ENCODE assay signal across 14 cellular contexts in the genomic region with DNA sequence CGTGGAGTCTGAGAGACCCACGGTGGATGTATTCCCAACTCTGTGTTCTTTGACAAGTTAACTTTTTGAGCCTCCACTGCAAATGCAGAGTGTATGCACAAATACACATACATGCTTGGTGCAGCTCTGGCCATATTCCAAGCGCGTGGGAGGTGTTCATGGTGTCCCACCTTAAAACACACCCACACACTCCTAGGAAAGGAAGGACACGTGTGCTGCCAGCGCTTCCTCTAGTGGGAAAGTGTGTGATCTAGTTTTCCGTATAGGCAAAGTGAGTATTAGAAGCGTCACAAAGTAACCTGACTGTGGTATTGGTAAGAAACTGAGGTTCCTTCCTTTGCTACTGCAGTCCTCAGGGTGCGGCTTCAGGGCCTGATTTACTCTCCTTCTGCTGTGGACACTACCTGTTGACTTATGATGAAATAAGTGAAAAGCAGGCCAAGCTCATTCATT. TPM values are rescaled to one million over a fixed set of nuclear protein-coding genes. Genes with fewer than 3 reads are reported as not detected.
DNase-seq lines count a peak whose midpoint lies in the region; ATAC-seq lines count a peak whose summit lies in the region.
"Had no signal": no experiment of that assay in that cellular context is flagged by ENCODE, and none has a peak within 500 bp of the region (broad histone marks: within the 10 kb centered on the region; RNA-seq: fewer than 3 reads in every experiment).

No MANE protein-coding gene starts in this region.

- no peak overlapping the region for H3K4me3 ChIP-seq in effector memory CD4-positive, alpha-beta T cell (ENCODE audit: insufficient read depth, low read depth, low read length, poor library complexity, severe bottlenecking)
- H3K4me3 ChIP-seq: breast epithelium, vagina had no signal

- H3K27me3 Mint-ChIP-seq in activated CD4-positive, alpha-beta memory T cell treated with anti-CD3 and anti-CD28 coated beads for 36 hours = no peaks in the 10 kb centered on the region
- H3K27me3 Mint-ChIP-seq: stimulated activated memory B cell treated with anti-CD40 and anti-IgM and Interleukin-4, amounts not matched to agents 10 μg/mL and 1 μg/mL and 100 μg/mL, for 72 hours had no signal

- peak; percentile 69 for DNase-seq in activated effector memory CD4-positive, alpha-beta T cell treated with anti-CD3 and anti-CD28 coated beads, Interleukin-2, amount 50 U/mL, for 16 hours
- no peak for DNase-seq in activated effector memory CD4-positive, alpha-beta T cell treated with Interleukin-2 at 50 U/mL for 16 hours
- peak; percentile 44 for DNase-seq in activated CD4-positive, alpha-beta memory T cell treated with anti-CD3 and anti-CD28 coated beads for 36 hours
- DNase-seq in effector memory CD4-positive, alpha-beta T cell = no peak
- DNase-seq in stimulated activated naive CD4-positive, alpha-beta T cell treated with Interleukin-2 at 50 U/mL for 16 hours (lab: John Stamatoyannopoulos, UW) = peak; percentile 17
- DNase-seq in islet precursor cell (no peak), substantia nigra (lab: John Stamatoyannopoulos, UW) (no peak)
- DNase-seq: NCI-H2081, NCI-H526 treated with DMSO at 0.1 percent for 48 hours, occipital lobe had no signal

- H3K36me3 ChIP-seq in effector memory CD4-positive, alpha-beta T cell (ENCODE audit: control insufficient read depth, insufficient read depth, low read length) = no peaks in the 10 kb centered on the region
- H3K36me3 ChIP-seq: breast epithelium had no signal

- H3K9me3 Mint-ChIP-seq in activated CD4-positive, alpha-beta memory T cell treated with anti-CD3 and anti-CD28 coated beads for 36 hours = peaks cover 14% of the 10 kb centered on the region

- intact Hi-C loops in activated CD4-positive, alpha-beta memory T cell treated with anti-CD3 and anti-CD28 coated beads for 36 hours (cut with micrococcal nuclease) = loop anchor here (1.0 to 10.0 kb wide), 4 partner anchors 7 to 536 kb away; partner anchors contain the start of genes RNASET2 and SFT2D1

- peaks cover 12% of the 10 kb centered on the region for H3K36me3 Mint-ChIP-seq in activated CD4-positive, alpha-beta memory T cell treated with anti-CD3 and anti-CD28 coated beads for 36 hours

- peak overlapping the region; percentile 58 for H3K27ac ChIP-seq in effector memory CD4-positive, alpha-beta T cell (ENCODE audit: insufficient read depth, low read length, poor library complexity, severe bottlenecking)
- H3K27ac ChIP-seq in substantia nigra (ENCODE audit: low read depth, low read length, poor library complexity, severe bottlenecking) = no peak overlapping the region
- H3K27ac ChIP-seq: breast epithelium, vagina had no signal

- H3K9me3 ChIP-seq in effector memory CD4-positive, alpha-beta T cell (ENCODE audit: control insufficient read depth, low read length) = no peaks in the 10 kb centered on the region
- H3K9me3 ChIP-seq: breast epithelium, vagina had no signal

- CTCF ChIA-PET in activated CD4-positive, alpha-beta memory T cell treated with anti-CD3 and anti-CD28 coated beads for 36 hours (lab: Charles Lee) = interaction anchor here (1.1 kb wide), 1 partner anchor 18 kb away, joined by 3 read pairs; no protein-coding TSS in a partner anchor

- H3K4me1 Mint-ChIP-seq in activated CD4-positive, alpha-beta memory T cell treated with anti-CD3 and anti-CD28 coated beads for 36 hours (ENCODE audit: low read depth) = peaks cover 65% of the 10 kb centered on the region
- H3K4me1 Mint-ChIP-seq: stimulated activated memory B cell treated with anti-CD40 and anti-IgM and Interleukin-4, amounts not matched to agents 10 μg/mL and 1 μg/mL and 100 μg/mL, for 72 hours had no signal

- peak overlapping the region; percentile 4 for H3K4me3 Mint-ChIP-seq in activated CD4-positive, alpha-beta memory T cell treated with anti-CD3 and anti-CD28 coated beads for 36 hours
- H3K4me3 Mint-ChIP-seq: stimulated activated memory B cell treated with anti-CD40 and anti-IgM and Interleukin-4, amounts not matched to agents 10 μg/mL and 1 μg/mL and 100 μg/mL, for 72 hours had no signal

- no peaks in the 10 kb centered on the region for H3K27me3 ChIP-seq in effector memory CD4-positive, alpha-beta T cell (replicated peaks; ENCODE audit: control insufficient read depth, insufficient read depth, low read length, poor library complexity, severe bottlenecking)
- H3K27me3 ChIP-seq: breast epithelium, vagina had no signal

- POLR2A ChIA-PET in activated CD4-positive, alpha-beta memory T cell treated with anti-CD3 and anti-CD28 coated beads for 36 hours (lab: Charles Lee) = no interaction called here

- peak overlapping the region; percentile 73 for H3K27ac Mint-ChIP-seq in activated CD4-positive, alpha-beta memory T cell treated with anti-CD3 and anti-CD28 coated beads for 36 hours
- H3K27ac Mint-ChIP-seq: stimulated activated memory B cell treated with anti-CD40 and anti-IgM and Interleukin-4, amounts not matched to agents 10 μg/mL and 1 μg/mL and 100 μg/mL, for 72 hours had no signal

- ATAC-seq in GM18870 (IDR thresholded peaks at IDR 0.05; ENCODE audit: unreplicated experiment) = no peak

- peaks cover 60% of the 10 kb centered on the region for H3K4me1 ChIP-seq in effector memory CD4-positive, alpha-beta T cell (ENCODE audit: control insufficient read depth, insufficient read depth, low read length, poor library complexity, severe bottlenecking)
- H3K4me1 ChIP-seq: breast epithelium, vagina had no signal

RNA-seq across cellular contexts. Expression of gene MPC1, which starts 36.0 kb away (rescaled TPM):
- total RNA-seq in activated CD4-positive, alpha-beta memory T cell treated with anti-CD3 and anti-CD28 coated beads for 36 hours = 10 to 100 TPM; 22.5 to 22.9 TPM

Comparison
In these comparisons a context has a peak if more than half of its experiments do, and no peak if none do; other contexts are left out.
1. DNase-seq: peak in activated effector memory CD4-positive, alpha-beta T cell treated with anti-CD3 and anti-CD28 coated beads, Interleukin-2, amount 50 U/mL, for 16 hours (single experiment), activated CD4-positive, alpha-beta memory T cell treated with anti-CD3 and anti-CD28 coated beads for 36 hours (single experiment) and stimulated activated naive CD4-positive, alpha-beta T cell treated with Interleukin-2 at 50 U/mL for 16 hours (single experiment); none in activated effector memory CD4-positive, alpha-beta T cell treated with Interleukin-2 at 50 U/mL for 16 hours (single experiment), effector memory CD4-positive, alpha-beta T cell (0 of 3), islet precursor cell (single experiment) and substantia nigra (0 of 49).